20 cellular contexts compared by ENCODE assay signal in the genomic region with DNA sequence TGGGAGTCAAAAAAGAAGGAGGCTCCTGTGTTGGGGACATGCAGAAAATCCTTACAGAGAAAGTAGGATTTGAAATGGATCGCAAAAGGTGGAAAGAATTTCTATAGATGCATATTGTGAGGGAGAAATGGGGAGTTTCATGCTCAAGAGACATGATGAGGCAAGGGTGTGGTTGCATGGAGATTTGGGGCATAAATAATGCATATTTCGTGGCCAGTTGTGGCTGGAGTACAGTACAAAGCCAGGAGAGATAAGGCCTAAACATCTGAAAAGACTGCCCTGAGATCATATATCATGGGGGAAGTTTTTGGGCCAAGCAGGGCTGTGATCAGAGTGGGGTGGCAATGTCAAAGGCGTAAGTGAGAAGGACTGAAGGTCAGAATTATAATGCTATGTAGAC.
DNase-seq lines count a peak whose midpoint lies in the region; ATAC-seq, FAIRE-seq and TF ChIP-seq lines count a peak whose summit lies in the region.
"Had no signal": no experiment of that assay in that cellular context is flagged by ENCODE, and none has a peak within 500 bp of the region (broad histone marks: within the 10 kb centered on the region; RNA-seq: fewer than 3 reads in every experiment).

No MANE protein-coding gene starts in this region.

- WGBS in IMR-90 (ENCODE audit: extremely low coverage in 2 of 2, insufficient read length in 1 of 2), 2 experiments: 60% methylated on average over 1 of the region's 3 CpGs; no CpG with 5 or more reads in 1 of the 2 experiments
- WGBS in smooth muscle cell (ENCODE audit: low lambda C conversion rate): 73% methylated on average over 3 of the region's 3 CpGs
- 81 to 88% methylated on average over 3 of the region's 3 CpGs for WGBS in testis, 2 donors

- H3K27me3 ChIP-seq in IMR-90 (ENCODE audit: control insufficient read depth, insufficient read depth, low read length) (no peaks in the 10 kb centered on the region), smooth muscle cell (ENCODE audit: low read depth) (no peaks in the 10 kb centered on the region), testis (no peaks in the 10 kb centered on the region)
- H3K27me3 ChIP-seq: BE2C had no signal

- TF ChIP-seq CTCF in IMR-90 (conservative IDR thresholded peaks at IDR 0.05; ENCODE audit: low read depth, low read length): no peak
- no peak for TF ChIP-seq CTCF in smooth muscle cell (IDR thresholded peaks at IDR 0.05; ENCODE audit: borderline replicate concordance, insufficient read depth, poor library complexity, severe bottlenecking)
- no peak for TF ChIP-seq CTCF in D721Med (IDR thresholded peaks at IDR 0.05; ENCODE audit: insufficient read depth, missing control alignments)
- no peak for TF ChIP-seq CTCF in testis (IDR thresholded peaks at IDR 0.05)

- peak overlapping the region; percentile 67; the same call in 1 of the 2 replicates for H3K14ac ChIP-seq in IMR-90 (replicated peaks; ENCODE audit: low read depth, low read length)

- no peak overlapping the region for H3K18ac ChIP-seq in IMR-90 (ENCODE audit: low read depth, low read length)

- H4K5ac ChIP-seq in IMR-90 (ENCODE audit: low read depth, low read length): no peak overlapping the region

- no peak for ATAC-seq in IMR-90 (ENCODE audit: low read depth)

- BruUV-seq in IMR-90 (replicated peaks; lab: Mats Ljungman, UMichigan): no TSS peak

- H4K20me1 ChIP-seq in IMR-90 (ENCODE audit: insufficient read depth, low read length): no peaks in the 10 kb centered on the region
- no peaks in the 10 kb centered on the region for H4K20me1 ChIP-seq in smooth muscle cell (ENCODE audit: low read depth)

- no peak overlapping the region for H2AK9ac ChIP-seq in IMR-90 (replicated peaks; ENCODE audit: low read depth, low read length, poor library complexity)

- H3K9ac ChIP-seq in IMR-90 (ENCODE audit: low read depth, low read length) (no peak overlapping the region), smooth muscle cell (ENCODE audit: low read depth) (no peak overlapping the region)

- H3K36me3 ChIP-seq in IMR-90 (ENCODE audit: control insufficient read depth, insufficient read depth, low read length) (no peaks in the 10 kb centered on the region), smooth muscle cell (ENCODE audit: low read depth) (no peaks in the 10 kb centered on the region), testis (ENCODE audit: low read depth, missing control alignments) (no peaks in the 10 kb centered on the region)
- H3K36me3 ChIP-seq: BE2C had no signal

- no peak overlapping the region for H3K23ac ChIP-seq in IMR-90 (ENCODE audit: low read depth, low read length)

- in situ Hi-C loops in IMR-90 (cut with MboI; ENCODE audit: low sequenced_read_pairs): no loop called here

- no peak overlapping the region for H3K4ac ChIP-seq in IMR-90 (ENCODE audit: low read depth, low read length)

- FAIRE-seq in D721Med (lab: Jason Lieb, UNC): no peak
- FAIRE-seq: A204.1, GM12892, GM19239, H1 had no signal

- H3K79me2 ChIP-seq in smooth muscle cell (ENCODE audit: low read depth): no peaks in the 10 kb centered on the region

- no peak for TF ChIP-seq RAD21 in IMR-90 (IDR thresholded peaks at IDR 0.05; ENCODE audit: low read length)

- H3K56ac ChIP-seq in IMR-90 (ENCODE audit: extremely low read depth, insufficient read depth, low read length): no peak overlapping the region

- no peak overlapping the region for H3K4me2 ChIP-seq in IMR-90 (ENCODE audit: low read depth, low read length)
- H3K4me2 ChIP-seq in smooth muscle cell: peak overlapping the region; percentile 38

- no peak overlapping the region for H2BK15ac ChIP-seq in IMR-90 (ENCODE audit: low read depth, low read length)

- no peak overlapping the region for H2BK20ac ChIP-seq in IMR-90 (ENCODE audit: low read depth, low read length)

- TF ChIP-seq POLR2A in IMR-90 (IDR thresholded peaks at IDR 0.05; ENCODE audit: low read depth, low read length): no peak
- no peak for TF ChIP-seq POLR2A in testis (IDR thresholded peaks at IDR 0.05)

- no peaks in the 10 kb centered on the region for H3F3A ChIP-seq in smooth muscle cell (ENCODE audit: low read depth)

- H3K4me1 ChIP-seq in IMR-90 (ENCODE audit: control insufficient read depth, insufficient read depth, low read length) (peaks cover 5% of the 10 kb centered on the region), smooth muscle cell (ENCODE audit: low read depth) (no peaks in the 10 kb centered on the region), testis (no peaks in the 10 kb centered on the region)
- H3K4me1 ChIP-seq: BE2C had no signal

- CTCF ChIA-PET in IMR-90 (lab: Yijun Ruan, JAX): no interaction called here

- POLR2A ChIA-PET in IMR-90 (lab: Charles Lee; ENCODE audit: unreplicated experiment): no interaction called here

- H4K91ac ChIP-seq in IMR-90 (ENCODE audit: insufficient read depth, low read depth, low read length): no peak overlapping the region

- H3K9me3 ChIP-seq in IMR-90 (ENCODE audit: control insufficient read depth, insufficient read depth, low read length) (no peaks in the 10 kb centered on the region), smooth muscle cell (replicated peaks; ENCODE audit: low read depth) (no peaks in the 10 kb centered on the region), testis (no peaks in the 10 kb centered on the region)
- H3K9me3 ChIP-seq: BE2C had no signal

- intact Hi-C loops in IMR-90 (cut with micrococcal nuclease) (loop anchor here (5.0 kb wide), 1 partner anchor 66 kb away; no protein-coding TSS in a partner anchor), testis (cut with DNase I; ENCODE audit: low total_unique reads) (no loop called here)

- no peaks in the 10 kb centered on the region for H3K79me1 ChIP-seq in IMR-90 (ENCODE audit: low read depth in 1 of 2, low read length in 2 of 2)

- no peak overlapping the region for H2BK5ac ChIP-seq in IMR-90 (ENCODE audit: low read depth, low read length, poor library complexity, severe bottlenecking)

- H3K4me3 ChIP-seq in IMR-90 (ENCODE audit: insufficient read depth, low read depth, low read length) (no peak overlapping the region), smooth muscle cell (no peak overlapping the region), testis (no peak overlapping the region)

- H2AK5ac ChIP-seq in IMR-90 (ENCODE audit: low read depth, low read length): no peak overlapping the region

- dilution Hi-C loops in IMR-90 (cut with HindIII; ENCODE audit: low sequenced_read_pairs, unreplicated experiment): no loop called here

- H3K27ac ChIP-seq in IMR-90 (ENCODE audit: insufficient read depth, low read length) (no peak overlapping the region), smooth muscle cell (ENCODE audit: low read depth) (peak overlapping the region; percentile 63), testis (no peak overlapping the region)
- H3K27ac ChIP-seq: C4-2B, HL-60 had no signal

- DNase-seq in IMR-90: no peak
- DNase-seq in amniotic epithelial cell (ENCODE audit: low read depth): peak; percentile 41
- DNase-seq in dedifferentiated amniotic fluid mesenchymal stem cell (ENCODE audit: extremely low spot score): peak; percentile 17
- DNase-seq in smooth muscle cell (lab: John Stamatoyannopoulos, UW; ENCODE audit: unreplicated experiment): no peak
- no peak for DNase-seq in NAMALWA (ENCODE audit: low spot score)
- no peak for DNase-seq in D721Med (ENCODE audit: insufficient read length, low spot score)
- DNase-seq in cerebellum (ENCODE audit: low spot score): no peak
- no peak for DNase-seq in testis
- DNase-seq: BE2C; CD4-positive, alpha-beta memory T cell; DND-41; GDM1; HCEC 1CT; HFFc6 had no signal

- no peak overlapping the region for H2BK120ac ChIP-seq in IMR-90 (ENCODE audit: low read depth, low read length)

- H2AFZ ChIP-seq in IMR-90 (replicated peaks; ENCODE audit: low read length, poor library complexity) (no peak overlapping the region), smooth muscle cell (ENCODE audit: low read depth) (no peak overlapping the region)

- no peaks in the 10 kb centered on the region for H3K9me1 ChIP-seq in IMR-90 (ENCODE audit: insufficient read depth, low read length)

- H4K8ac ChIP-seq in IMR-90 (ENCODE audit: low read depth in 2 of 2, low read length in 2 of 2): no peak overlapping the region

TF ChIP-seq in IMR-90, 13 proteins besides CTCF, POLR2A, EP300 and RAD21:
- TF ChIP-seq CEBPB (IDR thresholded peaks at IDR 0.05; ENCODE audit: low read depth, low read length) (no peak), NFE2L2 (IDR thresholded peaks at IDR 0.05; ENCODE audit: low read depth, low read length) (no peak), BHLHE40 (IDR thresholded peaks at IDR 0.05; ENCODE audit: low read depth, low read length) (no peak)
- TF ChIP-seq, protein P1, sequence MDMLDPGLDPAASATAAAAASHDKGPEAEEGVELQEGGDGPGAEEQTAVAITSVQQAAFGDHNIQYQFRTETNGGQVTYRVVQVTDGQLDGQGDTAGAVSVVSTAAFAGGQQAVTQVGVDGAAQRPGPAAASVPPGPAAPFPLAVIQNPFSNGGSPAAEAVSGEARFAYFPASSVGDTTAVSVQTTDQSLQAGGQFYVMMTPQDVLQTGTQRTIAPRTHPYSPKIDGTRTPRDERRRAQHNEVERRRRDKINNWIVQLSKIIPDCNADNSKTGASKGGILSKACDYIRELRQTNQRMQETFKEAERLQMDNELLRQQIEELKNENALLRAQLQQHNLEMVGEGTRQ (IDR thresholded peaks at IDR 0.05; ENCODE audit: low read depth, low read length): no peak

Comparison
In these comparisons a context has a peak if more than half of its experiments do, and no peak if none do; other contexts are left out.
1. DNase-seq: peak in amniotic epithelial cell (single experiment) and dedifferentiated amniotic fluid mesenchymal stem cell (single experiment); none in IMR-90 (single experiment), smooth muscle cell (single experiment), NAMALWA (single experiment), D721Med (single experiment), cerebellum (single experiment) and testis (single experiment).